Comparison of ENCODE assay signal across 8 cellular contexts in the genomic region with DNA sequence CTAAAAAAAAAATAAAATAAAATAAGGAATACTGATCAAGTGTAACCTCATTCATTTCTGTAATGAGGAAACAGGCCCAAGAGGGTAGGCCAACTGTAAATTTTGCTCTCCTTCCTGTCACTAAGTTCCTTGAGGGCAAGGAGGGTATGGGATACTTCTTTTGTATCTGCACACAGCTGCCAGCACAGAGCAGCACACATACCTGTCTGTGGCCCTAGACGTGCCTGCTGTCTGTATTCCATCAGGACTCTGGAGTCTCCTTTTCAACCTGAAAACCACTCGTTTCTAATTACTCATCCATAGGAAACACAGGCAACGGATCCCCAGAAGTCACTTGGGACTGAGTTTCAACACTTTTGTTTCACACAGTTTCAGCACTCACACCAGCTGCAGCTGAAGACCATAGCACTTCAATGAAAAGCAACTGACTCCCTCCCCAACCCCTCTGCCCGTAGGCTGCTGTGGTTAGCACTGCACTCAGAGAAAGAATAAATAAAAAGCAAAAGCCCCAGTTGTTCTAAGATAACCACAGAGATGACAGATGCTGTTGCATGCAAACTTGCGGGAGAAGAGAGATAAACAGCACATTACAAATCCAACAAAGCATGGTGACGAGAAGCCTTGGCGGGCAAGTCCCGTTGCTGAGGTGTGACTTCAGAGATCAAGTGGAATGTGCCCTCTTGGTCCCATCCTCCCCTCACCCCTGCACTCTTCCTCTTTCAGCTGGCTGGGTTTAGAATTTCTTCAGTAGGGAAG. TPM values are rescaled to one million over a fixed set of nuclear protein-coding genes. Genes with fewer than 3 reads are reported as not detected.
DNase-seq lines count a peak whose midpoint lies in the region; ATAC-seq and TF ChIP-seq lines count a peak whose summit lies in the region.

No MANE protein-coding gene starts in this region.

- H3K4me1 ChIP-seq in heart right ventricle = peaks cover 0 to 40% (median 0%) of the 10 kb centered on the region in 9 donors

- peak overlapping the region in 1 of 10 donors; percentile 3 for H3K4me3 ChIP-seq in heart right ventricle

- H3K36me3 ChIP-seq in heart right ventricle = peaks cover 0 to 13% (median 0%) of the 10 kb centered on the region in 9 donors

- H3K27me3 ChIP-seq in heart right ventricle = no peaks in the 10 kb centered on the region

- ATAC-seq in HG03045 (IDR thresholded peaks at IDR 0.05; ENCODE audit: unreplicated experiment) (peak; percentile 93), heart right ventricle (peak in 6 of 8 donors; percentile 33 to 54 (median 44))

- intact Hi-C loops in heart right ventricle (cut with DNase I) = no loop called here

- H3K27ac ChIP-seq in heart right ventricle = peak overlapping the region in 1 of 10 donors; percentile 71

- TF ChIP-seq CTCF in heart right ventricle (IDR thresholded peaks at IDR 0.05) = no peak

- WGBS in heart right ventricle, 2 donors = 55 to 67% methylated on average over 8 of the region's 8 CpGs

- peak; percentile 27 for DNase-seq in activated CD4-positive, alpha-beta T cell treated with anti-CD3 and anti-CD28 coated beads for 48 hours
- DNase-seq in activated CD4-positive, alpha-beta T cell treated with anti-CD3 and anti-CD28 coated beads, Interleukin-2, amount 50 U/mL, for 4 hours = no peak
- peak; percentile 88 for DNase-seq in SIG-M5 treated with dmso at 0.1 percent for 504 hours (lab: John Stamatoyannopoulos, UW; ENCODE audit: unreplicated experiment)
- no peak for DNase-seq in heart right ventricle
- no peak for DNase-seq in SHP77 (lab: John Stamatoyannopoulos, UW)
- DNase-seq in NAMALWA (ENCODE audit: low spot score) = no peak
- DNase-seq in NCI-H1436 (lab: John Stamatoyannopoulos, UW) = no peak

- no peaks in the 10 kb centered on the region for H3K9me3 ChIP-seq in heart right ventricle

RNA-seq across cellular contexts. Expression of a gene that starts 24.9 kb away (rescaled TPM):
- total RNA-seq in heart right ventricle = 10 to 100 TPM in 1 of 10 donors, 1 to 10 TPM in 9; 2.4 to 10.4 (median 5.0) TPM
- polyA plus RNA-seq in heart right ventricle = 1 to 10 TPM in 1 of 2 donors, under 1 TPM in 1; 0.64 to 3.4 TPM

Comparison
In these comparisons a context has a peak if more than half of its experiments do, and no peak if none do; other contexts are left out.
1. DNase-seq: peak in activated CD4-positive, alpha-beta T cell treated with anti-CD3 and anti-CD28 coated beads for 48 hours (single experiment) and SIG-M5 treated with dmso at 0.1 percent for 504 hours (single experiment); none in activated CD4-positive, alpha-beta T cell treated with anti-CD3 and anti-CD28 coated beads, Interleukin-2, amount 50 U/mL, for 4 hours (0 of 2), heart right ventricle (0 of 2), SHP77 (0 of 2), NAMALWA (single experiment) and NCI-H1436 (single experiment).